ENCODE assay signal across 30 cellular contexts in genomic region chr10:74445493-74445892, GRCh38.
A peak's percentile ranks its signal among the peaks of the same experiment; 100 is the strongest.
DNase-seq lines count a peak whose midpoint lies in the region; ATAC-seq and TF ChIP-seq lines count a peak whose summit lies in the region.
"Had no signal": no experiment of that assay in that cellular context is flagged by ENCODE, and none has a peak within 500 bp of the region (broad histone marks: within the 10 kb centered on the region; RNA-seq: fewer than 3 reads in every experiment).

No MANE protein-coding gene starts in this region.

- H3K4me1 Mint-ChIP-seq in CD4-positive, alpha-beta memory T cell = peaks cover 6 to 11% (median 11%) of the 10 kb centered on the region in 4 donors
- peaks cover 17 to 27% (median 18%) of the 10 kb centered on the region in 3 donors for H3K4me1 Mint-ChIP-seq in naive B cell
- H3K4me1 Mint-ChIP-seq: H9 had no signal

- H3K4me3 Mint-ChIP-seq in CD4-positive, alpha-beta memory T cell = no peak overlapping the region
- H3K4me3 Mint-ChIP-seq in naive B cell = no peak overlapping the region
- H3K4me3 Mint-ChIP-seq: CD8-positive, alpha-beta T cell; GM23338; H9 had no signal

- DNase-seq in CD4-positive, alpha-beta memory T cell = peak in 3 of 5 donors; percentile 1 to 14 (median 6)
- DNase-seq in HT-29 (ENCODE audit: low spot score) (peak; percentile 15), naive B cell (no peak), upper lobe of left lung (no peak), DMS53 treated with DMSO at 0.1 percent for 48 hours (lab: John Stamatoyannopoulos, UW; ENCODE audit: unreplicated experiment) (no peak)
- peak; percentile 3 for DNase-seq in central memory CD4-positive, alpha-beta T cell
- no peak for DNase-seq in activated effector memory CD4-positive, alpha-beta T cell treated with anti-CD3 and anti-CD28 coated beads, Interleukin-2, amount 50 U/mL, for 16 hours
- DNase-seq: AML-193; Caco-2; CD8-positive, alpha-beta T cell; DMS79; GF-D8; H9; Kasumi-1; MV-4-11; NCI-H1105; NCI-H1436 treated with DMSO at 0.1 percent for 48 hours; NCI-H187 treated with DMSO at 0.1 percent for 48 hours; NCI-H446; NCI-H524 treated with DMSO at 0.1 percent for 48 hours; NCI-H82; NK-92 treated with Interleukin-12 subunit alpha and Interleukin-12 subunit beta, amount 100 ng/mL, for 24 hours; PC-9; SJCRH30 had no signal

- H3K27ac ChIP-seq in CD4-positive, alpha-beta memory T cell (ENCODE audit: low read depth, low read length) = no peak overlapping the region
- no peak overlapping the region for H3K27ac ChIP-seq in upper lobe of left lung
- H3K27ac ChIP-seq: A549; BLaER1 treated with 17β-estradiol and CSF1 and Interleukin-3, amounts not matched to agents 10 nM and 100 nM; PC-9; SJCRH30 had no signal

- ATAC-seq in naive B cell (ENCODE audit: low read depth in 2 of 2) (peak; percentile 35 to 52), upper lobe of left lung (ENCODE audit: low FRiP score in 2 of 2) (no peak)
- ATAC-seq: A549; CD8-positive, alpha-beta T cell; GM23338; K562; Right ventricle myocardium inferior; SK-N-SH treated with all-trans-retinoic acid at 6 μM for 48 hours had no signal

- POLR2A ChIA-PET in CD4-positive, alpha-beta memory T cell (lab: Charles Lee; ENCODE audit: partially characterized antibody) = no interaction called here

- intact Hi-C loops in CD4-positive, alpha-beta memory T cell (cut with micrococcal nuclease) = no loop called here

- H3K27me3 Mint-ChIP-seq in CD4-positive, alpha-beta memory T cell = no peaks in the 10 kb centered on the region
- H3K27me3 Mint-ChIP-seq in naive B cell = no peaks in the 10 kb centered on the region

- no peaks in the 10 kb centered on the region for H3K36me3 ChIP-seq in CD4-positive, alpha-beta memory T cell (ENCODE audit: insufficient read depth, low read length)
- H3K36me3 ChIP-seq in upper lobe of left lung = no peaks in the 10 kb centered on the region
- H3K36me3 ChIP-seq: SJCRH30 had no signal

- H3K27me3 ChIP-seq in CD4-positive, alpha-beta memory T cell (ENCODE audit: insufficient read depth, low read length) = no peaks in the 10 kb centered on the region
- H3K27me3 ChIP-seq in upper lobe of left lung = no peaks in the 10 kb centered on the region
- H3K27me3 ChIP-seq: BLaER1 treated with 17β-estradiol and CSF1 and Interleukin-3, amounts not matched to agents 10 nM and 100 nM; SJCRH30 had no signal

- no peak overlapping the region for H3K27ac Mint-ChIP-seq in CD4-positive, alpha-beta memory T cell
- H3K27ac Mint-ChIP-seq in naive B cell = no peak overlapping the region
- H3K27ac Mint-ChIP-seq: CD8-positive, alpha-beta T cell; GM23338; H9 had no signal

- peaks cover 9% of the 10 kb centered on the region for H3K4me1 ChIP-seq in CD4-positive, alpha-beta memory T cell (ENCODE audit: insufficient read depth, low read length)
- H3K4me1 ChIP-seq in upper lobe of left lung = no peaks in the 10 kb centered on the region
- H3K4me1 ChIP-seq: A549; BLaER1 treated with 17β-estradiol and CSF1 and Interleukin-3, amounts not matched to agents 10 nM and 100 nM; Caco-2; SJCRH30 had no signal

- TF ChIP-seq EP300 in upper lobe of left lung (IDR thresholded peaks at IDR 0.05) = no peak

- TF ChIP-seq POLR2A in upper lobe of left lung (IDR thresholded peaks at IDR 0.05) = no peak

- H3K4me3 ChIP-seq in CD4-positive, alpha-beta memory T cell (ENCODE audit: low read length in 2 of 2) = no peak overlapping the region
- no peak overlapping the region for H3K4me3 ChIP-seq in upper lobe of left lung
- H3K4me3 ChIP-seq: A549; BLaER1 treated with 17β-estradiol and CSF1 and Interleukin-3, amounts not matched to agents 10 nM and 100 nM; GM23338; K562; PC-9; SJCRH30 had no signal

- no peak for TF ChIP-seq CTCF in upper lobe of left lung (IDR thresholded peaks at IDR 0.05)

- peaks cover 0 to 2% (median 0%) of the 10 kb centered on the region in 8 donors for H3K9me3 Mint-ChIP-seq in CD4-positive, alpha-beta memory T cell
- no peaks in the 10 kb centered on the region for H3K9me3 Mint-ChIP-seq in naive B cell
- H3K9me3 Mint-ChIP-seq: CD8-positive, alpha-beta T cell; GM23338; H9 had no signal

- H3K36me3 Mint-ChIP-seq in CD4-positive, alpha-beta memory T cell = peaks cover 1 to 14% of the 10 kb centered on the region in 2 donors
- peaks cover 0 to 14% of the 10 kb centered on the region in 2 donors for H3K36me3 Mint-ChIP-seq in naive B cell

- no peaks in the 10 kb centered on the region for H3K9me3 ChIP-seq in CD4-positive, alpha-beta memory T cell (ENCODE audit: control insufficient read depth in 1 of 2, low read length in 2 of 2)
- H3K9me3 ChIP-seq in upper lobe of left lung = no peaks in the 10 kb centered on the region
- H3K9me3 ChIP-seq: A549, Caco-2, SJCRH30 had no signal

- CTCF ChIA-PET in CD4-positive, alpha-beta memory T cell (lab: Charles Lee; ENCODE audit: partially characterized antibody) = no interaction called here

Comparison
In these comparisons a context has a peak if more than half of its experiments do, and no peak if none do; other contexts are left out.
1. DNase-seq: peak in CD4-positive, alpha-beta memory T cell (3 of 5), HT-29 (single experiment) and central memory CD4-positive, alpha-beta T cell (single experiment); none in naive B cell (single experiment), upper lobe of left lung (0 of 2), DMS53 treated with DMSO at 0.1 percent for 48 hours (single experiment) and activated effector memory CD4-positive, alpha-beta T cell treated with anti-CD3 and anti-CD28 coated beads, Interleukin-2, amount 50 U/mL, for 16 hours (single experiment).
2. ATAC-seq: peak in naive B cell (2 of 2); none in upper lobe of left lung (0 of 2).